1 cellular context compared by ENCODE assay signal in the genomic region with DNA sequence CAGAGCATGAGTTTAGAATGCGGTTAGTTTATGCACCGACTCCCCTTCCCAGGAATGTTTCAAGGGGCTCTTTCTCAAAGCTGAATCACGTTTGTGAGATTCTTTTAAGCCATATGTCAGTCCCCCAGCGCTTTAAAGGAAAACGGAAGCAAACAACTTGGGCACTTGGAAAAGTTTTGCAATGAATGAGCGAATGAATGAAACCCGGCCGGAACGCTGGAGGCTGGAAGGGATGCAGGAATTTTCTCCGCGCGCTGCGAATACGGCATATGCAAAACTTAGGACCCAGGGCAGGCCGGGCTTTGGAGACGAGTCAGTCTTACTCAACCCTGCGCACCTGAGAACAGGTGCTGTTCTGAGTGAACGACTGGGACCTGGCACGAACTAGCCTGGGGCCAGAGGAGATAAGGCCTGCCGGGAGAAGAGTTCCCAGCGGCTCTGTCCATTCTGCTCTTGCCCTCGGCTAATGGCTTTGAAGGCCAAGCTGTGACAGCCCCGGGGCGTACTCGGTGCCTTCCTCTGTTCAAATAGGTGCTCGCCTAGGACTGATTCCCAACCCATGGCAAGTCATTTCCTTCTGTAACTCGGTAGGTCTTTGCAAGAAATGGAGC.
TF ChIP-seq lines count a peak whose summit lies in the region.

No MANE protein-coding gene starts in this region.

TF ChIP-seq in WTC11, 78 proteins besides CTCF, POLR2A, EP300 and RAD21:
- TF ChIP-seq, protein P1, sequence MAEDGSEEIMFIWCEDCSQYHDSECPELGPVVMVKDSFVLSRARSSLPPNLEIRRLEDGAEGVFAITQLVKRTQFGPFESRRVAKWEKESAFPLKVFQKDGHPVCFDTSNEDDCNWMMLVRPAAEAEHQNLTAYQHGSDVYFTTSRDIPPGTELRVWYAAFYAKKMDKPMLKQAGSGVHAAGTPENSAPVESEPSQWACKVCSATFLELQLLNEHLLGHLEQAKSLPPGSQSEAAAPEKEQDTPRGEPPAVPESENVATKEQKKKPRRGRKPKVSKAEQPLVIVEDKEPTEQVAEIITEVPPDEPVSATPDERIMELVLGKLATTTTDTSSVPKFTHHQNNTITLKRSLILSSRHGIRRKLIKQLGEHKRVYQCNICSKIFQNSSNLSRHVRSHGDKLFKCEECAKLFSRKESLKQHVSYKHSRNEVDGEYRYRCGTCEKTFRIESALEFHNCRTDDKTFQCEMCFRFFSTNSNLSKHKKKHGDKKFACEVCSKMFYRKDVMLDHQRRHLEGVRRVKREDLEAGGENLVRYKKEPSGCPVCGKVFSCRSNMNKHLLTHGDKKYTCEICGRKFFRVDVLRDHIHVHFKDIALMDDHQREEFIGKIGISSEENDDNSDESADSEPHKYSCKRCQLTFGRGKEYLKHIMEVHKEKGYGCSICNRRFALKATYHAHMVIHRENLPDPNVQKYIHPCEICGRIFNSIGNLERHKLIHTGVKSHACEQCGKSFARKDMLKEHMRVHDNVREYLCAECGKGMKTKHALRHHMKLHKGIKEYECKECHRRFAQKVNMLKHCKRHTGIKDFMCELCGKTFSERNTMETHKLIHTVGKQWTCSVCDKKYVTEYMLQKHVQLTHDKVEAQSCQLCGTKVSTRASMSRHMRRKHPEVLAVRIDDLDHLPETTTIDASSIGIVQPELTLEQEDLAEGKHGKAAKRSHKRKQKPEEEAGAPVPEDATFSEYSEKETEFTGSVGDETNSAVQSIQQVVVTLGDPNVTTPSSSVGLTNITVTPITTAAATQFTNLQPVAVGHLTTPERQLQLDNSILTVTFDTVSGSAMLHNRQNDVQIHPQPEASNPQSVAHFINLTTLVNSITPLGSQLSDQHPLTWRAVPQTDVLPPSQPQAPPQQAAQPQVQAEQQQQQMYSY (CRISPR knock-in tag; IDR thresholded peaks at IDR 0.05): peak; percentile 57; the same call in 1 of the 2 replicates
- TF ChIP-seq ZNF416 (CRISPR knock-in tag; IDR thresholded peaks at IDR 0.05): no peak
TF ChIP-seq in WTC11: peak in this region for 1.
